In genomic region chr1:32890516-32891240, GRCh38 we compare ENCODE assay signal across 16 cellular contexts. TPM values are rescaled to one million over a fixed set of nuclear protein-coding genes. Genes with fewer than 3 reads are reported as not detected.
"Had no signal": no experiment of that assay in that cellular context is flagged by ENCODE, and none has a peak within 500 bp of the region (broad histone marks: within the 10 kb centered on the region; RNA-seq: fewer than 3 reads in every experiment).

No MANE protein-coding gene starts in this region.

- H3K27ac ChIP-seq: heart left ventricle, lower lobe of right lung, neutrophil, skin epidermis had no signal

- H3K4me3 ChIP-seq: heart left ventricle, lower lobe of right lung, skin epidermis had no signal

- DNase-seq: activated CD4-positive, alpha-beta T cell treated with anti-CD3 and anti-CD28 coated beads, Interleukin-2, amount 50 U/mL, for 1 hour; activated CD8-positive, alpha-beta memory T cell treated with anti-CD3 and anti-CD28 coated beads for 24 hours; activated naive CD4-positive, alpha-beta T cell; heart left ventricle; immature natural killer cell; lower lobe of right lung; stimulated activated CD4-positive, alpha-beta T cell treated with anti-CD3 and anti-CD28 coated beads, Interleukin-4, amount 100 ng/mL, for 4 hours; stimulated activated CD8-positive, alpha-beta memory T cell treated with anti-CD3 and anti-CD28 coated beads, Interleukin-4, amount 100 ng/mL, for 48 hours; stimulated activated naive CD8-positive, alpha-beta T cell treated with anti-CD3 and anti-CD28 coated beads, Interleukin-15, Interleukin-2, amounts not matched to agents 100 U/mL and 50 U/mL, for 24 hours; trophoblast cell had no signal

- ATAC-seq: heart left ventricle; lower lobe of right lung; stimulated activated naive CD8-positive, alpha-beta T cell treated with anti-CD3 and anti-CD28 coated beads, Interleukin-15, Interleukin-2, amounts not matched to agents 100 U/mL and 50 U/mL, for 24 hours had no signal

- H3K9me3 ChIP-seq: heart left ventricle, lower lobe of right lung, neutrophil had no signal

- H3K36me3 ChIP-seq: heart left ventricle, lower lobe of right lung, neutrophil had no signal

RNA-seq across cellular contexts. Expression of gene HPCA, which starts 4.4 kb away (rescaled TPM):
- total RNA-seq: chondrocyte, dermis microvascular lymphatic vessel endothelial cell, epithelial cell of proximal tubule, lower lobe of right lung had no signal
- polyA plus RNA-seq: heart left ventricle, immature natural killer cell had no signal

RNA-seq across cellular contexts. Expression of gene TMEM54, which starts 10.5 kb away (rescaled TPM):
- total RNA-seq: activated naive CD8-positive, alpha-beta T cell treated with anti-CD3 and anti-CD28 coated beads, Interleukin-2, amount 10 ng/mL, durations not matched to agents 7 days and 5 days had no signal
- polyA plus RNA-seq: immature natural killer cell had no signal

RNA-seq across cellular contexts. Expression of gene FNDC5, which starts 20.0 kb away (rescaled TPM):
- total RNA-seq: activated naive CD8-positive, alpha-beta T cell treated with anti-CD3 and anti-CD28 coated beads, Interleukin-2, amount 10 ng/mL, durations not matched to agents 7 days and 5 days; epithelial cell of proximal tubule had no signal
- polyA plus RNA-seq: immature natural killer cell had no signal
